Comparison of ENCODE assay signal across 13 cellular contexts in genomic region chr3:53286727-53287412, GRCh38. TPM values are rescaled to one million over a fixed set of nuclear protein-coding genes. Genes with fewer than 3 reads are reported as not detected.
A peak's percentile ranks its signal among the peaks of the same experiment; 100 is the strongest.
DNase-seq lines count a peak whose midpoint lies in the region; ATAC-seq and TF ChIP-seq lines count a peak whose summit lies in the region.
"Had no signal": no experiment of that assay in that cellular context is flagged by ENCODE, and none has a peak within 500 bp of the region (broad histone marks: within the 10 kb centered on the region; RNA-seq: fewer than 3 reads in every experiment).

No MANE protein-coding gene starts in this region.

- no peak overlapping the region for H3K4me3 Mint-ChIP-seq in MCF 10A (ENCODE audit: unreplicated experiment)
- H3K4me3 Mint-ChIP-seq: nephron progenitor cell had no signal

- no TSS peak for BruUV-seq in MCF 10A (replicated peaks; lab: Mats Ljungman, UMichigan)

- H3K4me3 ChIP-seq in HUES64 (ENCODE audit: low read length) (peak overlapping the region; percentile 37), choroid plexus epithelial cell (ENCODE audit: low read depth, low read length) (no peak overlapping the region), body of pancreas (no peak overlapping the region)
- H3K4me3 ChIP-seq: SJSA1 had no signal

- H3K36me3 ChIP-seq in HUES64 (ENCODE audit: insufficient read depth, low read length), result peaks cover 37% of the 10 kb centered on the region
- peaks cover 0 to 7% of the 10 kb centered on the region in 2 donors for H3K36me3 ChIP-seq in body of pancreas (replicated peaks in 1 of 2; ENCODE audit: insufficient read depth in 1 of 2, low read depth in 2 of 2)

- DNase-seq in Ammon's horn (ENCODE audit: low spot score) (peak; percentile 43), choroid plexus epithelial cell (ENCODE audit: low read depth) (peak; percentile 83), midbrain (lab: John Stamatoyannopoulos, UW) (peak; percentile 45), HPDE6-E6E7 (ENCODE audit: extremely low spot score) (no peak), body of pancreas (no peak), MCF 10A (ENCODE audit: unreplicated experiment) (no peak)
- DNase-seq: COR-L47, HCEC 1CT, NCI-H187 treated with DMSO at 0.1 percent for 48 hours, nephron progenitor cell had no signal

- no peak for TF ChIP-seq POLR2A in body of pancreas (IDR thresholded peaks at IDR 0.05)

- H3K9me3 ChIP-seq in HUES64 (ENCODE audit: insufficient read depth, low read depth, low read length) (no peaks in the 10 kb centered on the region), body of pancreas (no peaks in the 10 kb centered on the region)
- H3K9me3 ChIP-seq: SJSA1 had no signal

- CTCF ChIA-PET in MCF 10A (lab: Yijun Ruan, JAX), result interaction anchor here (0.5 to 2.3 kb wide), 10 partner anchors 10 to 413 kb away, joined by 3 to 10 read pairs (median 4); no protein-coding TSS in a partner anchor

- H3K36me3 Mint-ChIP-seq in MCF 10A (ENCODE audit: insufficient read depth, unreplicated experiment), result peaks cover 39% of the 10 kb centered on the region

- no peaks in the 10 kb centered on the region for H3K27me3 ChIP-seq in HUES64 (ENCODE audit: insufficient read depth, low read length)
- H3K27me3 ChIP-seq in body of pancreas, result no peaks in the 10 kb centered on the region
- H3K27me3 ChIP-seq: SJSA1 had no signal

- ATAC-seq in GM18870 (IDR thresholded peaks at IDR 0.05; ENCODE audit: unreplicated experiment) (no peak), body of pancreas (no peak)

- no peak for TF ChIP-seq CTCF in choroid plexus epithelial cell (conservative IDR thresholded peaks at IDR 0.05; ENCODE audit: low read depth, low read length)
- no peak for TF ChIP-seq CTCF in body of pancreas (IDR thresholded peaks at IDR 0.05)
- TF ChIP-seq CTCF in MCF 10A (IDR thresholded peaks at IDR 0.05; ENCODE audit: unreplicated experiment), result no peak

- intact Hi-C loops in body of pancreas (cut with DNase I) (no loop called here), MCF 10A (cut with micrococcal nuclease) (no loop called here)

- no peaks in the 10 kb centered on the region for H3K9me3 Mint-ChIP-seq in MCF 10A (ENCODE audit: unreplicated experiment)
- H3K9me3 Mint-ChIP-seq: nephron progenitor cell had no signal

- H3K9ac ChIP-seq in HUES64 (ENCODE audit: low read depth, low read length), result no peak overlapping the region

- no peaks in the 10 kb centered on the region for H3K4me1 Mint-ChIP-seq in MCF 10A (ENCODE audit: insufficient read depth, unreplicated experiment)

- H3K27ac ChIP-seq in HUES64 (ENCODE audit: low read depth, low read length) (peak overlapping the region; percentile 94), body of pancreas (no peak overlapping the region)
- H3K27ac ChIP-seq: SJSA1 had no signal

- WGBS in HUES64, result 5% methylated on average over 5 of the region's 5 CpGs
- 81 to 92% methylated on average over 5 of the region's 5 CpGs for WGBS in body of pancreas, 2 donors

- H3K27ac Mint-ChIP-seq in MCF 10A (ENCODE audit: low read depth, unreplicated experiment), result no peak overlapping the region
- H3K27ac Mint-ChIP-seq: nephron progenitor cell had no signal

- POLR2A ChIA-PET in MCF 10A (lab: Yijun Ruan, JAX), result interaction anchor here (1.2 to 1.4 kb wide), 2 partner anchors 16 to 127 kb away, joined by 3 to 6 read pairs; no protein-coding TSS in a partner anchor

- H3K4me1 ChIP-seq in HUES64 (ENCODE audit: insufficient read depth, low read length), result peaks cover 37% of the 10 kb centered on the region
- H3K4me1 ChIP-seq in body of pancreas, result no peaks in the 10 kb centered on the region
- H3K4me1 ChIP-seq: SJSA1 had no signal

- H3K27me3 Mint-ChIP-seq in MCF 10A (ENCODE audit: insufficient read depth, unreplicated experiment), result no peaks in the 10 kb centered on the region

RNA-seq across cellular contexts. Expression of gene TKT, which starts 31.0 kb away (rescaled TPM):
- polyA plus RNA-seq in HUES64 (2013, experiment 1 of 2), result 729 TPM
- polyA plus RNA-seq in HUES64 (2013, experiment 2 of 2), result 799 TPM
- total RNA-seq in body of pancreas (100 to 1,000 TPM in 1 of 2 donors, 10 to 100 TPM in 1; 96.6 to 208 TPM), MCF 10A (2022) (179 and 326 TPM in 2 replicates)

Comparison
In these comparisons a context has a peak if more than half of its experiments do, and no peak if none do; other contexts are left out.
1. DNase-seq: peak in Ammon's horn (single experiment), choroid plexus epithelial cell (single experiment) and midbrain (single experiment); none in HPDE6-E6E7 (single experiment), body of pancreas (0 of 4) and MCF 10A (single experiment).